In the genomic region with DNA sequence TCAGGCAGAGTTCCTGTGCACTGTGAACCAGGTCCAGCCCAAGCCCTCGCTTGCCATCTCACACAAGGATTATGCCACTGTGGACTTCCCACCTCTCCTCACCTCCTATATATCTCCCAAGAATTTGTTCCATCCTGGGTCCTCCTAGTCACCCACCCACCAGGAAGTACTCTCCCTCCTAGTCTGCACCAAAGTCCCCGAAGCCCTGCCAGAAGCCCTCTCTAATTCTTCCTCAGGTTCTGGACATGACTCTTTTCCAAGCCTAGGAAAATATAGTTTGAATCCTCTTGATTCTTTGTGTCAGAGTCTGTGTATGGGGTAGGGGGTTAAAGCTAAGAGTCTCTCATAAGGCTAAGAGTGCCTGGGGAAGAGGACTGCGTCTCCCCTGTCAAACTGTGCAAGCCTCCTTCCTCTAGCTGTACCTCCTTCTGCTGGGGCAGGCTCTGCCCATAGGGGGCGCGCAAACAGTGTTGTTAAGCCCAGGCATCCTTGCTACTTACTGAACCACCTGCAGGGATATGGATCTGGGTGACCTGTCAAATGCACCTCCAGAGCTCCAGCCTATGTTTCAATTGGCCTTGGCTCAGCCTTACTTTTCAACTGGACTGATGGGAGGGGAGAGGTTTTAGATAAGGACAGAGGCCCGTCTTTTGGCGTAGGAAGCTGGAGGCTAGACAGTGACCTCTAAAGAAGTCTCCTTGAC, we compare ENCODE assay signal across 8 cellular contexts. TPM values are rescaled to one million over a fixed set of nuclear protein-coding genes. Genes with fewer than 3 reads are reported as not detected.
DNase-seq lines count a peak whose midpoint lies in the region; ATAC-seq and TF ChIP-seq lines count a peak whose summit lies in the region.

No MANE protein-coding gene starts in this region.

- peak; percentile 79 for DNase-seq in Daoy (ENCODE audit: low read depth)
- DNase-seq in LHCN-M2 (ENCODE audit: low read depth): peak; percentile 59
- DNase-seq in RPMI8226: peak; percentile 87
- DNase-seq in foreskin melanocyte: peak; percentile 32
- peak; percentile 84 for DNase-seq in prostate gland (ENCODE audit: low spot score)
- peak; percentile 54 to 55 for DNase-seq in uterus

- TF ChIP-seq POLR2A in prostate gland (IDR thresholded peaks at IDR 0.05) (no peak), uterus (IDR thresholded peaks at IDR 0.05) (no peak)

- H3K27me3 ChIP-seq in prostate gland (replicated peaks; ENCODE audit: insufficient read depth): no peaks in the 10 kb centered on the region
- no peaks in the 10 kb centered on the region for H3K27me3 ChIP-seq in uterus

- peak; percentile 91 for ATAC-seq in activated T-helper 17 cell treated with anti-CD3 and anti-CD28 coated beads, Interleukin-2, amount 50 U/mL, for 72 hours (replicated peaks)
- ATAC-seq in GM18861 (IDR thresholded peaks at IDR 0.05; ENCODE audit: unreplicated experiment): no peak

- H3K27ac ChIP-seq in prostate gland (no peak overlapping the region), uterus (no peak overlapping the region)

- H3K27ac Mint-ChIP-seq in activated T-helper 17 cell treated with anti-CD3 and anti-CD28 coated beads, Interleukin-2, amount 50 U/mL, for 72 hours: no peak overlapping the region

- H3K9me3 ChIP-seq in prostate gland: no peaks in the 10 kb centered on the region
- H3K9me3 ChIP-seq in uterus: no peaks in the 10 kb centered on the region

- peak; percentile 35 to 82 (median 67) for TF ChIP-seq CTCF in prostate gland (IDR thresholded peaks at IDR 0.05)
- TF ChIP-seq CTCF in uterus (IDR thresholded peaks at IDR 0.05): peak; percentile 49 to 64 (median 58)

- H3K4me3 Mint-ChIP-seq in activated T-helper 17 cell treated with anti-CD3 and anti-CD28 coated beads, Interleukin-2, amount 50 U/mL, for 72 hours: no peak overlapping the region

- H3K36me3 Mint-ChIP-seq in activated T-helper 17 cell treated with anti-CD3 and anti-CD28 coated beads, Interleukin-2, amount 50 U/mL, for 72 hours (ENCODE audit: low read depth): no peaks in the 10 kb centered on the region

- H3K9me3 Mint-ChIP-seq in activated T-helper 17 cell treated with anti-CD3 and anti-CD28 coated beads, Interleukin-2, amount 50 U/mL, for 72 hours: no peaks in the 10 kb centered on the region

- H3K27me3 Mint-ChIP-seq in activated T-helper 17 cell treated with anti-CD3 and anti-CD28 coated beads, Interleukin-2, amount 50 U/mL, for 72 hours: peaks cover 45% of the 10 kb centered on the region

- 43% methylated on average over 7 of the region's 7 CpGs for WGBS in prostate gland

- no peaks in the 10 kb centered on the region for H3K36me3 ChIP-seq in prostate gland
- H3K36me3 ChIP-seq in uterus: no peaks in the 10 kb centered on the region

- no peak overlapping the region for H3K4me3 ChIP-seq in prostate gland
- H3K4me3 ChIP-seq in uterus: no peak overlapping the region

- intact Hi-C loops in prostate gland (cut with DNase I): no loop called here
- intact Hi-C loops in uterus (cut with DNase I; ENCODE audit: low total_unique reads): no loop called here

- H3K4me1 Mint-ChIP-seq in activated T-helper 17 cell treated with anti-CD3 and anti-CD28 coated beads, Interleukin-2, amount 50 U/mL, for 72 hours: no peaks in the 10 kb centered on the region

- H3K4me1 ChIP-seq in prostate gland (replicated peaks): no peaks in the 10 kb centered on the region
- no peaks in the 10 kb centered on the region for H3K4me1 ChIP-seq in uterus

RNA-seq across cellular contexts. Expression of a gene that starts 16.6 kb away (rescaled TPM):
- 0.11 TPM in 1 of 2 replicates, not detected in the other for total RNA-seq in Daoy (2014; rRNA removed; shearing (Covaris generic))
- total RNA-seq in LHCN-M2 (2014; rRNA removed): 0.06 TPM in 1 of 2 replicates, not detected in the other
- 0.09 TPM for polyA plus RNA-seq in LHCN-M2 (2012)
- under 1 TPM; 0.39 to 0.61 TPM for total RNA-seq in activated T-helper 17 cell treated with anti-CD3 and anti-CD28 coated beads, Interleukin-2, amount 50 U/mL, for 72 hours
- not detected for total RNA-seq in prostate gland
- total RNA-seq in uterus: not detected

RNA-seq across cellular contexts. Expression of a gene that starts 42.7 kb away (rescaled TPM):
- total RNA-seq in Daoy (2014; rRNA removed; shearing (Covaris generic)): not detected in 2 replicates
- 0.29 and 0.32 TPM in 2 replicates for total RNA-seq in LHCN-M2 (2014; rRNA removed)
- polyA plus RNA-seq in LHCN-M2 (2012): 0.66 TPM
- not detected for total RNA-seq in activated T-helper 17 cell treated with anti-CD3 and anti-CD28 coated beads, Interleukin-2, amount 50 U/mL, for 72 hours
- total RNA-seq in prostate gland: under 1 TPM; 0.36 to 0.68 TPM
- total RNA-seq in uterus: under 1 TPM in 1 of 4 donors, not detected in 3; 0.28 TPM

Comparison
In these comparisons a context has a peak if more than half of its experiments do, and no peak if none do; other contexts are left out.
1. DNase-seq: peak in every context shown above with its lines; median percentile 87 in RPMI8226; 84 in prostate gland; 79 in Daoy; 59 in LHCN-M2; 54 in uterus; 32 in foreskin melanocyte.